In the genomic region with DNA sequence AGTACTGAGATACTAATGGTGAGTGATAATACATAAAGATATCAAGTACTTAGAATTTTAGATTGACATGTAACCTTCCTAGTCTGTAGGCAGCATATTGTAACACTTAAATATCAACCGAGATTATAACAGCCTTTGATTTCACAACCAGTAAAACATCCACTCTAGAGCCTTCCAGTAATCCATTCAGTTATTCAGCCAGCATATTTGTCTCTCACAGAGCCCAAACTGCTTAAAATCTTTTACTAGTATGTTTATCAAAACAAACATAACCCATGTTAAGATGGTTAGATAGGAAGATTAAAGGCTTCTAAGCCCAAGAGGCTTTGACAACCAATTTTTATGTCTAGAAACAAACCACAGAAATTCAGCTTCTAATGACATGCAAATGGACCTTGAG, we compare ENCODE assay signal across 17 cellular contexts.
A peak's percentile ranks its signal among the peaks of the same experiment; 100 is the strongest.
DNase-seq lines count a peak whose midpoint lies in the region; ATAC-seq and TF ChIP-seq lines count a peak whose summit lies in the region.
"Had no signal": no experiment of that assay in that cellular context is flagged by ENCODE, and none has a peak within 500 bp of the region (broad histone marks: within the 10 kb centered on the region; RNA-seq: fewer than 3 reads in every experiment).

No MANE protein-coding gene starts in this region.

- TF ChIP-seq CTCF in AG09309 (IDR thresholded peaks at IDR 0.05; ENCODE audit: control insufficient read depth, insufficient read depth, low read depth, low read length, missing control alignments) (no peak), foreskin keratinocyte (conservative IDR thresholded peaks at IDR 0.05) (no peak), upper lobe of left lung (IDR thresholded peaks at IDR 0.05) (no peak)

- no peaks in the 10 kb centered on the region for H3K9me3 ChIP-seq in upper lobe of left lung
- H3K9me3 ChIP-seq: lower lobe of right lung had no signal

- H3K4me3 ChIP-seq in AG09309 (ENCODE audit: control insufficient read depth, low read depth, low read length) (no peak overlapping the region), upper lobe of left lung (no peak overlapping the region)
- H3K4me3 ChIP-seq: lower lobe of right lung had no signal

- peaks cover 14% of the 10 kb centered on the region for H3K4me1 ChIP-seq in foreskin keratinocyte
- no peaks in the 10 kb centered on the region for H3K4me1 ChIP-seq in upper lobe of left lung
- H3K4me1 ChIP-seq: lower lobe of right lung had no signal

- DNase-seq in AG09309 (ENCODE audit: low read depth) (peak; percentile 51), GM03348 (ENCODE audit: low spot score) (peak; percentile 31), amniotic stem cell (lab: John Stamatoyannopoulos, UW) (peak; percentile 21), foreskin keratinocyte (no peak), upper lobe of left lung (no peak), T-helper 1 cell (no peak), LoVo (ENCODE audit: low spot score) (no peak)
- DNase-seq in stimulated activated CD8-positive, alpha-beta memory T cell treated with anti-CD3 and anti-CD28 coated beads, Interleukin-4, amount 100 ng/mL, for 48 hours, result no peak
- DNase-seq: aorta, C1 segment of cervical spinal cord, DMS153, Karpas-422, lower lobe of right lung, natural killer cell, NCI-H1436, NCI-H446, substantia nigra had no signal

- TF ChIP-seq EP300 in upper lobe of left lung (IDR thresholded peaks at IDR 0.05), result no peak

- H3K27ac ChIP-seq in foreskin keratinocyte (peak overlapping the region; percentile 0), upper lobe of left lung (no peak overlapping the region)
- H3K27ac ChIP-seq: lower lobe of right lung had no signal

- 40 to 55% methylated on average over 1 of the region's 1 CpG for WGBS in upper lobe of left lung, 2 donors

- no peaks in the 10 kb centered on the region for H3K36me3 ChIP-seq in upper lobe of left lung
- H3K36me3 ChIP-seq: lower lobe of right lung had no signal

- ATAC-seq in foreskin keratinocyte (no peak), upper lobe of left lung (ENCODE audit: low FRiP score in 2 of 2) (no peak)
- ATAC-seq: natural killer cell had no signal

- TF ChIP-seq POLR2A in upper lobe of left lung (IDR thresholded peaks at IDR 0.05), result no peak

- H3K27me3 ChIP-seq in foreskin keratinocyte, result no peaks in the 10 kb centered on the region
- no peaks in the 10 kb centered on the region for H3K27me3 ChIP-seq in upper lobe of left lung

Comparison
In these comparisons a context has a peak if more than half of its experiments do, and no peak if none do; other contexts are left out.
1. DNase-seq: peak in AG09309 (single experiment), GM03348 (single experiment) and amniotic stem cell (single experiment); none in foreskin keratinocyte (0 of 2), upper lobe of left lung (0 of 2), T-helper 1 cell (0 of 5), stimulated activated CD8-positive, alpha-beta memory T cell treated with anti-CD3 and anti-CD28 coated beads, Interleukin-4, amount 100 ng/mL, for 48 hours (single experiment) and LoVo (single experiment).